Comparison of ENCODE assay signal across 8 cellular contexts in genomic region chr1:168227620-168228019, GRCh38. TPM values are rescaled to one million over a fixed set of nuclear protein-coding genes. Genes with fewer than 3 reads are reported as not detected.
DNase-seq lines count a peak whose midpoint lies in the region; ATAC-seq, FAIRE-seq and TF ChIP-seq lines count a peak whose summit lies in the region.

No MANE protein-coding gene starts in this region.

- TF ChIP-seq CTCF in astrocyte (IDR thresholded peaks at IDR 0.05; ENCODE audit: insufficient read depth, low read depth, low read length) (no peak), natural killer cell (IDR thresholded peaks at IDR 0.05) (no peak), H9 (conservative IDR thresholded peaks at IDR 0.05) (no peak)

- no peak overlapping the region for H3K14ac ChIP-seq in H9 (ENCODE audit: insufficient read depth, low read length)

- no peak for FAIRE-seq in astrocyte (lab: Jason Lieb, UNC)

- H3K4me3 Mint-ChIP-seq in astrocyte (ENCODE audit: unreplicated experiment) (peak overlapping the region; percentile 97), natural killer cell (peak overlapping the region; percentile 90), H9 (peak overlapping the region in 1 of 2 experiments; percentile 84; a peak in 2 of 5 replicates)

- WGBS in H9 (ENCODE audit: extremely low coverage, insufficient read length, low lambda C conversion rate) = no CpG with 5 or more reads among the region's 7 CpGs

- no peak overlapping the region for H2BK120ac ChIP-seq in H9 (ENCODE audit: low read depth, low read length, poor library complexity, severe bottlenecking)

- no peak overlapping the region for H3K18ac ChIP-seq in H9 (ENCODE audit: insufficient read length, low read depth, low read length)

- H4K91ac ChIP-seq in H9 (ENCODE audit: insufficient read length, low read depth, low read length) = no peak overlapping the region

- H4K5ac ChIP-seq in H9 (ENCODE audit: insufficient read length, low read depth, low read length) = no peak overlapping the region

- H3K27ac ChIP-seq in astrocyte (ENCODE audit: low read depth, low read length) (peak overlapping the region; percentile 32), H9 (ENCODE audit: insufficient read length, low read depth, low read length) (no peak overlapping the region)

- H2AK5ac ChIP-seq in H9 (ENCODE audit: insufficient read length, low read length) = no peak overlapping the region

- peaks cover 4% of the 10 kb centered on the region for H3K9me3 ChIP-seq in astrocyte (ENCODE audit: insufficient read depth, low read depth, low read length)
- H3K9me3 ChIP-seq in H9 (ENCODE audit: control insufficient read depth, low read depth, low read length) = no peaks in the 10 kb centered on the region

- peaks cover 8% of the 10 kb centered on the region for H3K23me2 ChIP-seq in H9 (ENCODE audit: insufficient read length, low read depth, low read length, poor library complexity, severe bottlenecking)

- no peak overlapping the region for H4K8ac ChIP-seq in H9 (replicated peaks; ENCODE audit: insufficient read length, low read depth, low read length)

- H3K4ac ChIP-seq in H9 (ENCODE audit: low read depth, low read length) = no peak overlapping the region

- intact Hi-C loops in natural killer cell (cut with micrococcal nuclease) = loop anchor here (2.0 to 5.0 kb wide), 2 partner anchors 49 to 1140 kb away; partner anchors contain the start of genes BLZF1, NME7 and TIPRL

- H3K4me1 ChIP-seq in astrocyte (ENCODE audit: insufficient read depth, low read length) (peaks cover 28% of the 10 kb centered on the region), H9 (ENCODE audit: insufficient read depth, low read length) (no peaks in the 10 kb centered on the region)

- DNase-seq in Daoy (ENCODE audit: low read depth) (peak; percentile 14), astrocyte (ENCODE audit: low read depth) (peak; percentile 61), natural killer cell (no peak), H9 (no peak), KG1 (lab: John Stamatoyannopoulos, UW) (no peak), NCI-H2171 treated with DMSO at 0.1 percent for 48 hours (lab: John Stamatoyannopoulos, UW) (no peak), left lobe of liver (ENCODE audit: low spot score) (no peak)

- H3K36me3 ChIP-seq in astrocyte (ENCODE audit: insufficient read depth, low read length) = no peaks in the 10 kb centered on the region

- H4K20me1 ChIP-seq in astrocyte (ENCODE audit: insufficient read depth, low read length) = peaks cover 43% of the 10 kb centered on the region
- H4K20me1 ChIP-seq in H9 (ENCODE audit: control insufficient read depth, insufficient read depth, insufficient read length) = no peaks in the 10 kb centered on the region

- no peak overlapping the region for H2BK5ac ChIP-seq in H9 (ENCODE audit: insufficient read length, low read length)

- peak overlapping the region; percentile 39 for H3K9ac ChIP-seq in astrocyte (ENCODE audit: low read length)
- no peak overlapping the region for H3K9ac ChIP-seq in H9 (ENCODE audit: extremely low read depth, insufficient read length, low read length)

- H3K56ac ChIP-seq in H9 (ENCODE audit: insufficient read length, low read depth, low read length) = no peak overlapping the region

- no peak overlapping the region for H2BK20ac ChIP-seq in H9 (ENCODE audit: low read depth, low read length, poor library complexity, severe bottlenecking)

- no peak overlapping the region for H2BK15ac ChIP-seq in H9 (ENCODE audit: low read depth, low read length)

- peaks cover 6% of the 10 kb centered on the region for H3K9me3 Mint-ChIP-seq in astrocyte (ENCODE audit: unreplicated experiment)
- H3K9me3 Mint-ChIP-seq in natural killer cell = no peaks in the 10 kb centered on the region
- H3K9me3 Mint-ChIP-seq in H9 = peaks cover 5 to 6% of the 10 kb centered on the region in 2 experiments

- H3T11ph ChIP-seq in H9 (ENCODE audit: low read length) = no peak overlapping the region

- H3K27me3 Mint-ChIP-seq in astrocyte (ENCODE audit: low read depth, unreplicated experiment) (no peaks in the 10 kb centered on the region), natural killer cell (ENCODE audit: low read depth in 2 of 2) (no peaks in the 10 kb centered on the region), H9 (ENCODE audit: low read depth) (peaks cover 14% of the 10 kb centered on the region)

- H3K23ac ChIP-seq in H9 (ENCODE audit: insufficient read length, low read depth, low read length) = no peak overlapping the region

- peaks cover 12% of the 10 kb centered on the region for H3K36me3 Mint-ChIP-seq in astrocyte (ENCODE audit: low read depth, unreplicated experiment)
- no peaks in the 10 kb centered on the region for H3K36me3 Mint-ChIP-seq in natural killer cell
- peaks cover 4 to 16% (median 9%) of the 10 kb centered on the region in 3 experiments; a peak in 6 of 7 replicates for H3K36me3 Mint-ChIP-seq in H9 (ENCODE audit: insufficient read depth in 1 of 3, low read depth in 3 of 3)

- H3K79me1 ChIP-seq in H9 (ENCODE audit: insufficient read depth, low read depth, low read length, poor library complexity, severe bottlenecking) = no peaks in the 10 kb centered on the region

- H3K4me2 ChIP-seq in astrocyte (ENCODE audit: low read length) (peak overlapping the region; percentile 95), H9 (ENCODE audit: insufficient read depth, insufficient read length, low read length) (no peak overlapping the region)

- peaks cover 66% of the 10 kb centered on the region for H3K79me2 ChIP-seq in astrocyte (ENCODE audit: insufficient read depth, low read length)
- H3K79me2 ChIP-seq in H9 (ENCODE audit: insufficient read depth, low read length) = peaks cover 2% of the 10 kb centered on the region; the same call in 1 of the 2 replicates

- peaks cover 27% of the 10 kb centered on the region for H3K4me1 Mint-ChIP-seq in astrocyte (ENCODE audit: low read depth, unreplicated experiment)
- H3K4me1 Mint-ChIP-seq in natural killer cell = peaks cover 62 to 71% of the 10 kb centered on the region in 2 donors
- H3K4me1 Mint-ChIP-seq in H9 = peaks cover 13 to 22% of the 10 kb centered on the region in 2 experiments

- peak overlapping the region; percentile 63 for H3K27ac Mint-ChIP-seq in astrocyte (ENCODE audit: unreplicated experiment)
- peak overlapping the region; percentile 87 to 94 for H3K27ac Mint-ChIP-seq in natural killer cell
- no peak overlapping the region for H3K27ac Mint-ChIP-seq in H9

- H3K27me3 ChIP-seq in astrocyte (ENCODE audit: insufficient read depth, low read length) = no peaks in the 10 kb centered on the region
- H3K27me3 ChIP-seq in H9 (ENCODE audit: insufficient read depth, low read length) = peaks cover 2% of the 10 kb centered on the region; the same call in 1 of the 2 replicates

- peak; percentile 34 for ATAC-seq in HG02885 (IDR thresholded peaks at IDR 0.05; ENCODE audit: poor library complexity, unreplicated experiment)
- ATAC-seq in natural killer cell = no peak
- no peak for ATAC-seq in left lobe of liver

- H3K4me3 ChIP-seq in astrocyte (ENCODE audit: insufficient read depth, low read depth, low read length) = peak overlapping the region; percentile 90

- no peak overlapping the region for H2AFZ ChIP-seq in astrocyte (ENCODE audit: low read depth, low read length)
- no peak overlapping the region for H2AFZ ChIP-seq in H9 (ENCODE audit: low read length)

- H2BK12ac ChIP-seq in H9 (ENCODE audit: insufficient read length, low read depth, low read length) = no peak overlapping the region

RNA-seq across cellular contexts. Expression of gene SFT2D2, which starts 1.8 kb away (rescaled TPM):
- 13.7 and 14.2 TPM in 2 replicates for total RNA-seq in Daoy (2014; rRNA removed; shearing (Covaris generic))
- total RNA-seq in astrocyte = 69.0 and 73.4 TPM in 2 replicates
- 100 to 1,000 TPM in 2 of 3 donors, 10 to 100 TPM in 1; 91.8 to 118 (median 116) TPM for total RNA-seq in natural killer cell
- total RNA-seq in H9 (2021) = 28.4 and 32.1 TPM in 2 replicates
- total RNA-seq in left lobe of liver = 32.0 TPM

RNA-seq across cellular contexts. Expression of gene TIPRL, which starts 48.9 kb away (rescaled TPM):
- total RNA-seq in Daoy (2014; rRNA removed; shearing (Covaris generic)) = 65.4 and 66.2 TPM in 2 replicates
- 34.4 and 37.4 TPM in 2 replicates for total RNA-seq in astrocyte
- 10 to 100 TPM; 23.5 to 27.4 (median 25.6) TPM for total RNA-seq in natural killer cell
- 24.0 and 24.4 TPM in 2 replicates for total RNA-seq in H9 (2021)
- total RNA-seq in left lobe of liver = 10.9 TPM

RNA-seq across cellular contexts. Expression of gene TBX19, which starts 53.1 kb away (rescaled TPM):
- total RNA-seq in Daoy (2014; rRNA removed; shearing (Covaris generic)) = 0.57 and 1.1 TPM in 2 replicates
- total RNA-seq in astrocyte = 1.1 and 1.9 TPM in 2 replicates
- total RNA-seq in natural killer cell = 1 to 10 TPM; 5.2 to 7.2 (median 5.3) TPM
- total RNA-seq in H9 (2021) = 0.37 and 0.48 TPM in 2 replicates
- 1.0 TPM for total RNA-seq in left lobe of liver

Comparison
In these comparisons a context has a peak if more than half of its experiments do, and no peak if none do; other contexts are left out.
1. DNase-seq: peak in Daoy (single experiment) and astrocyte (single experiment); none in natural killer cell (single experiment), H9 (single experiment), KG1 (single experiment), NCI-H2171 treated with DMSO at 0.1 percent for 48 hours (single experiment) and left lobe of liver (single experiment).
2. H3K27ac Mint-ChIP-seq: peak in astrocyte (single experiment) and natural killer cell (2 of 2); none in H9 (0 of 3).